In the genomic region with DNA sequence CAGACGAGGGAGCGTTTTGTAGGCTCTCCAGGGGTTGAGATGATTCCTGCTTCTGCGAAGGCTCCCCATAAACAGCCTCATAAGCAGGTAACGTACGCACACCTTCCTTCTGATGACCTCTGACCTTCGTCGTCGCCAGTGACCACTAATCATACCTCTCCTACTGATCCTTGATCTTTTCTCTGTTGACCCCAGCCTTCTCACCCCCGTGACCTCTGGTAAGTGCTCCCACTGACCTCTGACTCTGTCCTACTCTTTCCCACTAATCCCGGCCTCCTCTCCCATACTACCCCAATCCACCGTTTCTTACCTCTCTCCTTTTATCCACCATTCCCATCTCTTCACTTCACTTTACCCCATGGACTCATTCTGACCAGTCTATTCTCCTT, we compare ENCODE assay signal across 8 cellular contexts. TPM values are rescaled to one million over a fixed set of nuclear protein-coding genes. Genes with fewer than 3 reads are reported as not detected.
DNase-seq lines count a peak whose midpoint lies in the region; ATAC-seq and TF ChIP-seq lines count a peak whose summit lies in the region.

No MANE protein-coding gene starts in this region.

- H3K9ac ChIP-seq in BLaER1 (no peak overlapping the region), KMS-11 (no peak overlapping the region), neural cell (ENCODE audit: low read length) (peak overlapping the region; percentile 26)

- no peaks in the 10 kb centered on the region for H3K9me2 ChIP-seq in neural cell (ENCODE audit: insufficient read depth, low read length)

- H4K20me1 ChIP-seq in BLaER1 (peaks cover 38% of the 10 kb centered on the region), KMS-11 (ENCODE audit: insufficient read depth) (no peaks in the 10 kb centered on the region), neural cell (ENCODE audit: insufficient read depth) (no peaks in the 10 kb centered on the region)

- H3K27ac ChIP-seq in BLaER1 (no peak overlapping the region), KMS-11 (no peak overlapping the region), neural cell (ENCODE audit: low read length) (peak overlapping the region; percentile 27)

- H3K4me1 ChIP-seq in BLaER1 (peaks cover 52% of the 10 kb centered on the region), KMS-11 (ENCODE audit: low read depth, poor library complexity, severe bottlenecking) (peaks cover 17% of the 10 kb centered on the region)

- DNase-seq in choroid plexus epithelial cell (ENCODE audit: low read depth) (no peak), MV-4-11 (lab: John Stamatoyannopoulos, UW) (no peak), SHP77 (lab: John Stamatoyannopoulos, UW) (no peak), NCI-H446 treated with DMSO at 0.1 percent for 48 hours (lab: John Stamatoyannopoulos, UW) (no peak)

- H3K79me2 ChIP-seq in KMS-11 (ENCODE audit: insufficient read depth, low read depth), result peaks cover 19% of the 10 kb centered on the region
- H3K79me2 ChIP-seq in neural cell (replicated peaks; ENCODE audit: insufficient read depth, low read length), result peaks cover 35% of the 10 kb centered on the region

- H3K4me2 ChIP-seq in BLaER1, result peak overlapping the region; percentile 91
- peak overlapping the region; percentile 38; the same call in 1 of the 2 replicates for H3K4me2 ChIP-seq in KMS-11
- H3K4me2 ChIP-seq in neural cell (ENCODE audit: low read length), result peak overlapping the region; percentile 65

- no peaks in the 10 kb centered on the region for H3K27me3 ChIP-seq in BLaER1
- H3K27me3 ChIP-seq in KMS-11 (ENCODE audit: insufficient read depth, low read depth), result 0 out of 2 replicates have a peak, but pooled peaks cover 2% of the 10 kb centered on the region
- H3K27me3 ChIP-seq in neural cell (ENCODE audit: insufficient read depth, low read depth, low read length), result no peaks in the 10 kb centered on the region

- peak overlapping the region; percentile 47; the same call in 1 of the 2 replicates for H2AFZ ChIP-seq in KMS-11 (ENCODE audit: low read depth)
- H2AFZ ChIP-seq in neural cell (ENCODE audit: low read depth, low read length), result no peak overlapping the region

- no peaks in the 10 kb centered on the region for H3K9me3 ChIP-seq in BLaER1
- H3K9me3 ChIP-seq in neural cell (ENCODE audit: low read length), result no peaks in the 10 kb centered on the region

- TF ChIP-seq EP300 in neural cell (conservative IDR thresholded peaks at IDR 0.05; ENCODE audit: poor library complexity, severe bottlenecking), result no peak

- TF ChIP-seq RAD21 in neural cell (conservative IDR thresholded peaks at IDR 0.05), result no peak

- no peak for ATAC-seq in GM19324 (IDR thresholded peaks at IDR 0.05; ENCODE audit: low FRiP score, unreplicated experiment)

- no peaks in the 10 kb centered on the region for H3K36me3 ChIP-seq in BLaER1
- no peaks in the 10 kb centered on the region for H3K36me3 ChIP-seq in KMS-11 (ENCODE audit: insufficient read depth)
- no peaks in the 10 kb centered on the region for H3K36me3 ChIP-seq in neural cell (ENCODE audit: insufficient read depth, low read length)

- peak overlapping the region; percentile 76 for H3K4me3 ChIP-seq in BLaER1
- no peak overlapping the region for H3K4me3 ChIP-seq in KMS-11 (IDR thresholded peaks at IDR 0.05; ENCODE audit: insufficient read depth, low read depth, low read length)
- peak overlapping the region; percentile 38 for H3K4me3 ChIP-seq in choroid plexus epithelial cell (ENCODE audit: low read depth, low read length)
- peak overlapping the region; percentile 92 for H3K4me3 ChIP-seq in neural cell (ENCODE audit: low read length)

- TF ChIP-seq CTCF in KMS-11 (conservative IDR thresholded peaks at IDR 0.05; ENCODE audit: low read depth, low read length) (no peak), choroid plexus epithelial cell (conservative IDR thresholded peaks at IDR 0.05; ENCODE audit: low read depth, low read length) (no peak), neural cell (IDR thresholded peaks at IDR 0.05; ENCODE audit: poor library complexity, severe bottlenecking) (no peak)

- H3F3A ChIP-seq in neural cell (ENCODE audit: insufficient read depth, low read length, poor library complexity, severe bottlenecking), result no peaks in the 10 kb centered on the region

TF ChIP-seq in neural cell, 6 proteins besides CTCF, POLR2A, EP300 and RAD21:
- TF ChIP-seq TAF1 (IDR thresholded peaks at IDR 0.05; ENCODE audit: low read depth), result no peak
- TF ChIP-seq MXI1 (conservative IDR thresholded peaks at IDR 0.05; ENCODE audit: poor library complexity, severe bottlenecking), result peak; percentile 23
- no peak for TF ChIP-seq EZH2 (IDR thresholded peaks at IDR 0.05; ENCODE audit: borderline replicate concordance, insufficient read depth, low read length, poor library complexity, severe bottlenecking)

RNA-seq across cellular contexts. Expression of gene DNAI1, which starts 0.4 kb away (rescaled TPM):
- polyA plus RNA-seq in neural cell, result 0.99 and 1.6 TPM in 2 replicates
- polyA minus RNA-seq in neural cell, result 1.5 and 1.7 TPM in 2 replicates

RNA-seq across cellular contexts. Expression of gene FAM219A, which starts 0.6 kb away (rescaled TPM):
- polyA plus RNA-seq in neural cell, result 51.8 and 56.6 TPM in 2 replicates
- 39.7 and 45.8 TPM in 2 replicates for polyA minus RNA-seq in neural cell

Comparison
In these comparisons a context has a peak if more than half of its experiments do, and no peak if none do; other contexts are left out.
1. H3K4me2 ChIP-seq: peak in every context shown above with its lines; median percentile 91 in BLaER1; 65 in neural cell; 38 in KMS-11.